Comparison of ENCODE assay signal across 8 cellular contexts in genomic region chr2:62456721-62457539, GRCh38. TPM values are rescaled to one million over a fixed set of nuclear protein-coding genes. Genes with fewer than 3 reads are reported as not detected.
DNase-seq lines count a peak whose midpoint lies in the region; ATAC-seq and TF ChIP-seq lines count a peak whose summit lies in the region.

No MANE protein-coding gene starts in this region.

- ATAC-seq in GM18508 (IDR thresholded peaks at IDR 0.05; ENCODE audit: insufficient read depth, unreplicated experiment) (peak; percentile 57), HG02981 (IDR thresholded peaks at IDR 0.05; ENCODE audit: unreplicated experiment) (peak; percentile 87)
- ATAC-seq in activated CD4-positive, alpha-beta T cell treated with anti-CD3 and anti-CD28 coated beads for 36 hours = peak; percentile 90

- CTCF ChIA-PET in activated CD4-positive, alpha-beta T cell treated with anti-CD3 and anti-CD28 coated beads for 36 hours (lab: Charles Lee) = interaction anchor here (0.5 to 4.7 kb wide), 34 partner anchors 9 to 1172 kb away, joined by 3 to 69 read pairs (median 4); partner anchors contain the start of genes TMEM17 and WDPCP

- H3K9me3 Mint-ChIP-seq in activated CD4-positive, alpha-beta T cell treated with anti-CD3 and anti-CD28 coated beads for 36 hours (ENCODE audit: low read depth) = no peaks in the 10 kb centered on the region

- intact Hi-C loops in activated CD4-positive, alpha-beta T cell treated with anti-CD3 and anti-CD28 coated beads for 36 hours (cut with DNase I, micrococcal nuclease) = loop anchor here (1.0 to 10.0 kb wide), 8 partner anchors 250 to 1088 kb away; partner anchors contain the start of genes EHBP1 (in 1 of the 2) and OTX1 (in 1 of the 2)

- peaks cover 2% of the 10 kb centered on the region for H3K4me1 Mint-ChIP-seq in activated CD4-positive, alpha-beta T cell treated with anti-CD3 and anti-CD28 coated beads for 36 hours

- peak; percentile 70 for TF ChIP-seq CTCF in choroid plexus epithelial cell (conservative IDR thresholded peaks at IDR 0.05; ENCODE audit: low read depth, low read length)

- H3K36me3 Mint-ChIP-seq in activated CD4-positive, alpha-beta T cell treated with anti-CD3 and anti-CD28 coated beads for 36 hours (ENCODE audit: low read depth) = no peaks in the 10 kb centered on the region

- H3K27ac Mint-ChIP-seq in activated CD4-positive, alpha-beta T cell treated with anti-CD3 and anti-CD28 coated beads for 36 hours = no peak overlapping the region

- H3K4me3 Mint-ChIP-seq in activated CD4-positive, alpha-beta T cell treated with anti-CD3 and anti-CD28 coated beads for 36 hours = no peak overlapping the region

- in situ Hi-C loops in ACHN (cut with HindIII; ENCODE audit: low pct_ligation_motif_present, low pct_unique_long_range_greater_than_20kb, low sequenced_read_pairs) = loop anchor here (25.0 kb wide), 1 partner anchor 305 kb away; no protein-coding TSS in a partner anchor

- POLR2A ChIA-PET in activated CD4-positive, alpha-beta T cell treated with anti-CD3 and anti-CD28 coated beads for 36 hours (lab: Charles Lee) = interaction anchor here (0.5 kb wide), 1 partner anchor 11 kb away, joined by 4 read pairs; no protein-coding TSS in a partner anchor

- peaks cover 4% of the 10 kb centered on the region for H3K27me3 Mint-ChIP-seq in activated CD4-positive, alpha-beta T cell treated with anti-CD3 and anti-CD28 coated beads for 36 hours

- H3K4me3 ChIP-seq in choroid plexus epithelial cell (ENCODE audit: low read depth, low read length) = peak overlapping the region; percentile 71

- DNase-seq in ACHN = peak; percentile 74
- peak; percentile 87 for DNase-seq in NCI-H2227 (lab: John Stamatoyannopoulos, UW; ENCODE audit: unreplicated experiment)
- peak; percentile 82 for DNase-seq in activated CD4-positive, alpha-beta T cell treated with anti-CD3 and anti-CD28 coated beads for 36 hours
- DNase-seq in choroid plexus epithelial cell (ENCODE audit: low read depth) = peak; percentile 75
- peak; percentile 86 for DNase-seq in kidney tubule cell (ENCODE audit: low spot score)
- DNase-seq in stimulated activated CD4-positive, alpha-beta T cell treated with anti-CD3 and anti-CD28 coated beads, Interleukin-1b, Interleukin-23, amount 100 ng/mL, for 1 hour (ENCODE audit: low read depth in 2 of 2) = peak; percentile 5 to 54

RNA-seq across cellular contexts. Expression of gene TMEM17, which starts 49.1 kb away (rescaled TPM):
- total RNA-seq in activated CD4-positive, alpha-beta T cell treated with anti-CD3 and anti-CD28 coated beads for 36 hours = under 1 TPM; 0.18 to 0.25 TPM

Comparison
In these comparisons a context has a peak if more than half of its experiments do, and no peak if none do; other contexts are left out.
1. Peak in every context shown above with its lines: DNase-seq, ATAC-seq and H3K4me3 ChIP-seq.
2. DNase-seq: peak in every context shown above with its lines; median percentile 87 in NCI-H2227; 86 in kidney tubule cell; 82 in activated CD4-positive, alpha-beta T cell treated with anti-CD3 and anti-CD28 coated beads for 36 hours; 75 in choroid plexus epithelial cell; 74 in ACHN; 30 in stimulated activated CD4-positive, alpha-beta T cell treated with anti-CD3 and anti-CD28 coated beads, Interleukin-1b, Interleukin-23, amount 100 ng/mL, for 1 hour.